In the genomic region with DNA sequence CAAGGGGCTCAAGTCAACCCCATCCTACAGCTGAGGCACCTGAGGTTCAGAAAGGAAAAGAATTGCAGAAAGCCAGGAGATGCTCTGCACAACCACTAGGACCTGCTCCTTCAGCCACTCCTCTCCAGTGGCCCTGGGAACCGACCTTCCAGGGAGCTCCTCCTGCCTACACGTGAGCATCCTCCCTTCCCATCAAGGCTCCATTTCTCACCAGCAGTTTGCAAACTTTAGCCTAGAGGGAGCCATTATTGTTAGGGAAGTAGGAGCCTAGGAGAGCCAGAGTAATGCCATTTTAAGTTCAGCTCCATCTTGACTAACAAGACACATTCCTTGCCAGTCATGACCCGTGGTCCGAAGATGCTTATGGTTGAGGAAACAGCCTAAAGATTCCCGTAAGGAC, we compare ENCODE assay signal across 1 cellular context.
TF ChIP-seq lines count a peak whose summit lies in the region.

No MANE protein-coding gene starts in this region.

TF ChIP-seq in GM23338, 12 proteins besides CTCF, POLR2A, EP300 and RAD21 (continued from another document):
- TF ChIP-seq ZNF331 (CRISPR knock-in tag; IDR thresholded peaks at IDR 0.05; ENCODE audit: low read depth) = no peak
- no peak for TF ChIP-seq POLR2AphosphoS5 (IDR thresholded peaks at IDR 0.05; ENCODE audit: low read depth)
